8 cellular contexts compared by ENCODE assay signal in genomic region chr1:204647114-204647804, GRCh38. TPM values are rescaled to one million over a fixed set of nuclear protein-coding genes. Genes with fewer than 3 reads are reported as not detected.
DNase-seq lines count a peak whose midpoint lies in the region; ATAC-seq lines count a peak whose summit lies in the region.

No MANE protein-coding gene starts in this region.

- H3K4me1 Mint-ChIP-seq in activated naive CD8-positive, alpha-beta T cell treated with anti-CD3 and anti-CD28 coated beads, Interleukin-2, amount 50 U/mL, for 24 hours: peaks cover 6% of the 10 kb centered on the region
- peaks cover 4% of the 10 kb centered on the region for H3K4me1 Mint-ChIP-seq in activated naive CD8-positive, alpha-beta T cell treated with anti-CD3 and anti-CD28 coated beads for 36 hours

- H3K27me3 Mint-ChIP-seq in activated naive CD8-positive, alpha-beta T cell treated with anti-CD3 and anti-CD28 coated beads, Interleukin-2, amount 50 U/mL, for 24 hours: peaks cover under 1% of the 10 kb centered on the region
- no peaks in the 10 kb centered on the region for H3K27me3 Mint-ChIP-seq in activated naive CD8-positive, alpha-beta T cell treated with anti-CD3 and anti-CD28 coated beads for 36 hours

- H3K27ac Mint-ChIP-seq in activated naive CD8-positive, alpha-beta T cell treated with anti-CD3 and anti-CD28 coated beads, Interleukin-2, amount 50 U/mL, for 24 hours: peak overlapping the region; percentile 12
- H3K27ac Mint-ChIP-seq in activated naive CD8-positive, alpha-beta T cell treated with anti-CD3 and anti-CD28 coated beads for 36 hours: no peak overlapping the region

- no peak overlapping the region for H3K4me3 Mint-ChIP-seq in activated naive CD8-positive, alpha-beta T cell treated with anti-CD3 and anti-CD28 coated beads, Interleukin-2, amount 50 U/mL, for 24 hours
- H3K4me3 Mint-ChIP-seq in activated naive CD8-positive, alpha-beta T cell treated with anti-CD3 and anti-CD28 coated beads for 36 hours: no peak overlapping the region

- H3K36me3 Mint-ChIP-seq in activated naive CD8-positive, alpha-beta T cell treated with anti-CD3 and anti-CD28 coated beads, Interleukin-2, amount 50 U/mL, for 24 hours (ENCODE audit: low read depth): no peaks in the 10 kb centered on the region
- H3K36me3 Mint-ChIP-seq in activated naive CD8-positive, alpha-beta T cell treated with anti-CD3 and anti-CD28 coated beads for 36 hours: no peaks in the 10 kb centered on the region

- peak; percentile 9 for DNase-seq in activated naive CD8-positive, alpha-beta T cell treated with anti-CD3 and anti-CD28 coated beads, Interleukin-2, amount 50 U/mL, for 24 hours
- DNase-seq in activated naive CD8-positive, alpha-beta T cell treated with anti-CD3 and anti-CD28 coated beads for 36 hours: no peak
- DNase-seq in LoVo (ENCODE audit: low spot score): peak; percentile 48
- DNase-seq in amniotic epithelial cell (ENCODE audit: low read depth): peak; percentile 83
- no peak for DNase-seq in left lobe of liver (ENCODE audit: low spot score)
- no peak for DNase-seq in NCI-H2081 (lab: John Stamatoyannopoulos, UW)

- H3K9me3 Mint-ChIP-seq in activated naive CD8-positive, alpha-beta T cell treated with anti-CD3 and anti-CD28 coated beads, Interleukin-2, amount 50 U/mL, for 24 hours: no peaks in the 10 kb centered on the region
- H3K9me3 Mint-ChIP-seq in activated naive CD8-positive, alpha-beta T cell treated with anti-CD3 and anti-CD28 coated beads for 36 hours: no peaks in the 10 kb centered on the region

- no peak for ATAC-seq in activated naive CD8-positive, alpha-beta T cell treated with anti-CD3 and anti-CD28 coated beads, Interleukin-2, amount 50 U/mL, for 24 hours
- ATAC-seq in left lobe of liver (peak; percentile 34), HG03354 (IDR thresholded peaks at IDR 0.05; ENCODE audit: poor library complexity, severe bottlenecking, unreplicated experiment) (no peak), GM21360 (IDR thresholded peaks at IDR 0.05; ENCODE audit: unreplicated experiment) (no peak)

RNA-seq across cellular contexts. Expression of gene LRRN2, which starts 38.3 kb away (rescaled TPM):
- not detected for total RNA-seq in activated naive CD8-positive, alpha-beta T cell treated with anti-CD3 and anti-CD28 coated beads for 36 hours
- total RNA-seq in left lobe of liver: 0.15 TPM

Comparison
In these comparisons a context has a peak if more than half of its experiments do, and no peak if none do; other contexts are left out.
1. DNase-seq: peak in activated naive CD8-positive, alpha-beta T cell treated with anti-CD3 and anti-CD28 coated beads, Interleukin-2, amount 50 U/mL, for 24 hours (single experiment), LoVo (single experiment) and amniotic epithelial cell (single experiment); none in activated naive CD8-positive, alpha-beta T cell treated with anti-CD3 and anti-CD28 coated beads for 36 hours (single experiment), left lobe of liver (single experiment) and NCI-H2081 (0 of 2).